ENCODE assay signal across 15 cellular contexts in the genomic region with DNA sequence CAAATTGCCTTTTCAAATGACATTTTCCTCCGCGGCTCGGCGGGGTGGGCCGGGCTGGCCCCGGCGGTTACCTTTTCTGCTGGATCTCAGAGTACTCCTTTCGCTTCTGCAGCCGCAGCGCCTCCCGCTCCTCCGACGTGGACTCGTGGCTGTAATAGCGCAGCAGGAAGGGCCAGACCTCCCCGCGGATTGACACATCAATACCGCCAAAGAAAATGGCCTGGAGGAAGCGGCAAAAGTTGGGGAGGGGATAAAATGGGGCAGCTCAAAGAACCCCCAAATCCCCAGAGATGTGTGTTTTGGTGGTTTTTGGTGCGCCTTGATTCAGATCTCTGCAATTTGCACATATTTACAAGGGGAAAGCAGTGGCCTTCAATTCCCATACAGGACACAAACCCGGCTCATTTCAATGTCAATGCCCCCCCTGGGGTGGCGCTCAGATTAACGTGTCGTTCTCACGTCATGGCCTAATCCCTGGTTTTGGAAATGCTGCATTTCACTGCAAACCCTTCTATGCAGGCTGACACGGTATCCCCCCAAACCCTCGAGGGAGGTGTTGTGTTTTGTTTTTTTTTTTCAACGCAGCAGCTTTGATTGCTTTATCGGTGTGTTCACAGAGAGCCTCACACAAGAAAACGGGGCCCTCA.
DNase-seq lines count a peak whose midpoint lies in the region; ATAC-seq lines count a peak whose summit lies in the region.
"Had no signal": no experiment of that assay in that cellular context is flagged by ENCODE, and none has a peak within 500 bp of the region (broad histone marks: within the 10 kb centered on the region; RNA-seq: fewer than 3 reads in every experiment).

No MANE protein-coding gene starts in this region.

- H3K9me3 ChIP-seq in HAP-1 (no peaks in the 10 kb centered on the region), SK-N-MC (ENCODE audit: low read depth, low read length) (no peaks in the 10 kb centered on the region), iPS-18a (ENCODE audit: control insufficient read depth, low read depth, low read length) (no peaks in the 10 kb centered on the region)
- H3K9me3 ChIP-seq: esophagus squamous epithelium had no signal

- intact Hi-C loops in sciatic nerve (cut with DNase I): no loop called here

- H3K4me3 ChIP-seq in HAP-1 (peak overlapping the region; percentile 28), SK-N-MC (peak overlapping the region; percentile 65), iPS-18a (ENCODE audit: low read length) (peak overlapping the region; percentile 49)
- H3K4me3 ChIP-seq: esophagus squamous epithelium had no signal

- H3K4me1 ChIP-seq in HAP-1: peaks cover 51% of the 10 kb centered on the region
- peaks cover 61% of the 10 kb centered on the region for H3K4me1 ChIP-seq in iPS-18a (ENCODE audit: control insufficient read depth, low read depth, low read length)

- H3K36me3 ChIP-seq in HAP-1 (replicated peaks) (peaks cover 40% of the 10 kb centered on the region), SK-N-MC (ENCODE audit: insufficient read depth, low read length) (0 out of 2 replicates have a peak, but pooled peaks cover 3% of the 10 kb centered on the region), iPS-18a (ENCODE audit: control insufficient read depth, low read depth, low read length) (peaks cover 5% of the 10 kb centered on the region)

- peak overlapping the region; percentile 76 for H3K9ac ChIP-seq in SK-N-MC (ENCODE audit: insufficient read length)
- H3K9ac ChIP-seq in iPS-18a (ENCODE audit: low read length): peak overlapping the region; percentile 65

- no peak for ATAC-seq in sciatic nerve
- ATAC-seq in GM18502 (IDR thresholded peaks at IDR 0.05; ENCODE audit: poor library complexity, unreplicated experiment): no peak
- no peak for ATAC-seq in HG02981 (IDR thresholded peaks at IDR 0.05; ENCODE audit: unreplicated experiment)
- ATAC-seq: activated naive CD4-positive, alpha-beta T cell treated with anti-CD3 and anti-CD28 coated beads, Interleukin-2, amount 50 U/mL, for 72 hours; CD8-positive, alpha-beta T cell had no signal

- H3K27ac ChIP-seq in SK-N-MC (peak overlapping the region; percentile 96), iPS-18a (ENCODE audit: low read length) (peak overlapping the region; percentile 70)
- H3K27ac ChIP-seq: esophagus squamous epithelium had no signal

- in situ Hi-C loops in HAP-1 (cut with MboI; ENCODE audit: low sequenced_read_pairs): no loop called here

- H3K27me3 ChIP-seq in HAP-1 (ENCODE audit: low read depth) (no peaks in the 10 kb centered on the region), iPS-18a (ENCODE audit: control insufficient read depth, insufficient read depth, low read length) (no peaks in the 10 kb centered on the region)
- H3K27me3 ChIP-seq: esophagus squamous epithelium had no signal

- DNase-seq in HAP-1 (ENCODE audit: low spot score in 2 of 2): peak; percentile 89 to 91
- no peak for DNase-seq in SK-N-MC (ENCODE audit: low read depth, low spot score)
- peak; percentile 51 for DNase-seq in sciatic nerve (ENCODE audit: low spot score)
- DNase-seq in mucosa of gallbladder (ENCODE audit: low spot score): no peak
- DNase-seq: CD8-positive, alpha-beta T cell; cerebellar nuclear complex; esophagus squamous epithelium; KBM-7; NCI-H146; NCI-H82; SIG-M5 had no signal

Comparison
In these comparisons a context has a peak if more than half of its experiments do, and no peak if none do; other contexts are left out.
1. DNase-seq: peak in HAP-1 (2 of 2) and sciatic nerve (single experiment); none in SK-N-MC (single experiment) and mucosa of gallbladder (single experiment).
2. Peak in every context shown above with its lines, with median percentiles within 50 percentile points of each other: H3K4me3 ChIP-seq.